ENCODE assay signal across 1 cellular context in the genomic region with DNA sequence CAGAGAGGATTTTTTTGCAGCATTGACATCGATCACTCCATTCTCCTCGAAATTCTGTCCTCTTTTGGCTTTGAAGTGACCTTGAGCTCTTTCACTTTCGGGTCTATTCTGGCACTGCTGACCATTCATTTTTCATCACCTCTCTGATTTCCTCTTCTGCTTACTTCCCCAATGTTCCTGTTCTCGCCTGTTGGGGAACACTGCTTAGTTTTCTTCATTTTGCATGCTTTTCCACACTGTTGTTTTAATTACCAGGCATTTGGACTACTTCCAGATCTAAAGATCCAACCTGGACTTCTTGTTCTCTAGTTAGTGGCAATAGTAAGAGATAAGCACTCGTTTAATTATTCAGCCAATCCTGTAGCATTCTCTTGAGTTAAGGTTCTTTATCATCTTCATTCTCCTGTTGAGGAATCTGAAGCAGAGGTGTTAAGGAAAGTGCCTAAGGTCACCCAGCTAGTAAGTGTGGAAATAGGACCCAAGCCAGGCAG.
TF ChIP-seq lines count a peak whose summit lies in the region.

No MANE protein-coding gene starts in this region.

TF ChIP-seq in GM12878, 131 proteins besides CTCF, POLR2A, EP300 and RAD21:
- TF ChIP-seq, protein P1, sequence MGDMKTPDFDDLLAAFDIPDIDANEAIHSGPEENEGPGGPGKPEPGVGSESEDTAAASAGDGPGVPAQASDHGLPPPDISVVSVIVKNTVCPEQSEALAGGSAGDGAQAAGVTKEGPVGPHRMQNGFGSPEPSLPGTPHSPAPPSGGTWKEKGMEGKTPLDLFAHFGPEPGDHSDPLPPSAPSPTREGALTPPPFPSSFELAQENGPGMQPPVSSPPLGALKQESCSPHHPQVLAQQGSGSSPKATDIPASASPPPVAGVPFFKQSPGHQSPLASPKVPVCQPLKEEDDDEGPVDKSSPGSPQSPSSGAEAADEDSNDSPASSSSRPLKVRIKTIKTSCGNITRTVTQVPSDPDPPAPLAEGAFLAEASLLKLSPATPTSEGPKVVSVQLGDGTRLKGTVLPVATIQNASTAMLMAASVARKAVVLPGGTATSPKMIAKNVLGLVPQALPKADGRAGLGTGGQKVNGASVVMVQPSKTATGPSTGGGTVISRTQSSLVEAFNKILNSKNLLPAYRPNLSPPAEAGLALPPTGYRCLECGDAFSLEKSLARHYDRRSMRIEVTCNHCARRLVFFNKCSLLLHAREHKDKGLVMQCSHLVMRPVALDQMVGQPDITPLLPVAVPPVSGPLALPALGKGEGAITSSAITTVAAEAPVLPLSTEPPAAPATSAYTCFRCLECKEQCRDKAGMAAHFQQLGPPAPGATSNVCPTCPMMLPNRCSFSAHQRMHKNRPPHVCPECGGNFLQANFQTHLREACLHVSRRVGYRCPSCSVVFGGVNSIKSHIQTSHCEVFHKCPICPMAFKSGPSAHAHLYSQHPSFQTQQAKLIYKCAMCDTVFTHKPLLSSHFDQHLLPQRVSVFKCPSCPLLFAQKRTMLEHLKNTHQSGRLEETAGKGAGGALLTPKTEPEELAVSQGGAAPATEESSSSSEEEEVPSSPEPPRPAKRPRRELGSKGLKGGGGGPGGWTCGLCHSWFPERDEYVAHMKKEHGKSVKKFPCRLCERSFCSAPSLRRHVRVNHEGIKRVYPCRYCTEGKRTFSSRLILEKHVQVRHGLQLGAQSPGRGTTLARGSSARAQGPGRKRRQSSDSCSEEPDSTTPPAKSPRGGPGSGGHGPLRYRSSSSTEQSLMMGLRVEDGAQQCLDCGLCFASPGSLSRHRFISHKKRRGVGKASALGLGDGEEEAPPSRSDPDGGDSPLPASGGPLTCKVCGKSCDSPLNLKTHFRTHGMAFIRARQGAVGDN (IDR thresholded peaks at IDR 0.05) = no peak
- TF ChIP-seq, protein P2, sequence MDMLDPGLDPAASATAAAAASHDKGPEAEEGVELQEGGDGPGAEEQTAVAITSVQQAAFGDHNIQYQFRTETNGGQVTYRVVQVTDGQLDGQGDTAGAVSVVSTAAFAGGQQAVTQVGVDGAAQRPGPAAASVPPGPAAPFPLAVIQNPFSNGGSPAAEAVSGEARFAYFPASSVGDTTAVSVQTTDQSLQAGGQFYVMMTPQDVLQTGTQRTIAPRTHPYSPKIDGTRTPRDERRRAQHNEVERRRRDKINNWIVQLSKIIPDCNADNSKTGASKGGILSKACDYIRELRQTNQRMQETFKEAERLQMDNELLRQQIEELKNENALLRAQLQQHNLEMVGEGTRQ (IDR thresholded peaks at IDR 0.05; ENCODE audit: borderline replicate concordance, low read depth, low read length) = no peak
- TF ChIP-seq JUNB (IDR thresholded peaks at IDR 0.05) = no peak
- TF ChIP-seq TARDBP (IDR thresholded peaks at IDR 0.05; ENCODE audit: borderline replicate concordance) = no peak
- TF ChIP-seq BMI1 (IDR thresholded peaks at IDR 0.05; ENCODE audit: borderline replicate concordance) = no peak
- no peak for TF ChIP-seq EGR1 (IDR thresholded peaks at IDR 0.05; ENCODE audit: borderline replicate concordance in 1 of 2, low read depth in 2 of 2, low read length in 2 of 2)
- TF ChIP-seq SPI1 (IDR thresholded peaks at IDR 0.05; ENCODE audit: borderline replicate concordance, insufficient read depth, low read depth, low read length) = no peak
- TF ChIP-seq TCF7 (IDR thresholded peaks at IDR 0.05; ENCODE audit: borderline replicate concordance) = no peak
- no peak for TF ChIP-seq TBL1XR1 (IDR thresholded peaks at IDR 0.05; ENCODE audit: low read depth, low read length)
- no peak for TF ChIP-seq CBFB (IDR thresholded peaks at IDR 0.05; ENCODE audit: low read depth)
- TF ChIP-seq, protein P3, sequence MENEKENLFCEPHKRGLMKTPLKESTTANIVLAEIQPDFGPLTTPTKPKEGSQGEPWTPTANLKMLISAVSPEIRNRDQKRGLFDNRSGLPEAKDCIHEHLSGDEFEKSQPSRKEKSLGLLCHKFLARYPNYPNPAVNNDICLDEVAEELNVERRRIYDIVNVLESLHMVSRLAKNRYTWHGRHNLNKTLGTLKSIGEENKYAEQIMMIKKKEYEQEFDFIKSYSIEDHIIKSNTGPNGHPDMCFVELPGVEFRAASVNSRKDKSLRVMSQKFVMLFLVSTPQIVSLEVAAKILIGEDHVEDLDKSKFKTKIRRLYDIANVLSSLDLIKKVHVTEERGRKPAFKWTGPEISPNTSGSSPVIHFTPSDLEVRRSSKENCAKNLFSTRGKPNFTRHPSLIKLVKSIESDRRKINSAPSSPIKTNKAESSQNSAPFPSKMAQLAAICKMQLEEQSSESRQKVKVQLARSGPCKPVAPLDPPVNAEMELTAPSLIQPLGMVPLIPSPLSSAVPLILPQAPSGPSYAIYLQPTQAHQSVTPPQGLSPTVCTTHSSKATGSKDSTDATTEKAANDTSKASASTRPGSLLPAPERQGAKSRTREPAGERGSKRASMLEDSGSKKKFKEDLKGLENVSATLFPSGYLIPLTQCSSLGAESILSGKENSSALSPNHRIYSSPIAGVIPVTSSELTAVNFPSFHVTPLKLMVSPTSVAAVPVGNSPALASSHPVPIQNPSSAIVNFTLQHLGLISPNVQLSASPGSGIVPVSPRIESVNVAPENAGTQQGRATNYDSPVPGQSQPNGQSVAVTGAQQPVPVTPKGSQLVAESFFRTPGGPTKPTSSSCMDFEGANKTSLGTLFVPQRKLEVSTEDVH (IDR thresholded peaks at IDR 0.05; ENCODE audit: low read depth, partially characterized antibody) = no peak
- no peak for TF ChIP-seq RB1 (IDR thresholded peaks at IDR 0.05; ENCODE audit: borderline replicate concordance)
- TF ChIP-seq BCLAF1 (IDR thresholded peaks at IDR 0.05) = no peak
- no peak for TF ChIP-seq RUNX3 (IDR thresholded peaks at IDR 0.05; ENCODE audit: low read length)
